In genomic region chr11:82872377-82873150, GRCh38 we compare ENCODE assay signal across 15 cellular contexts.
"Had no signal": no experiment of that assay in that cellular context is flagged by ENCODE, and none has a peak within 500 bp of the region (broad histone marks: within the 10 kb centered on the region; RNA-seq: fewer than 3 reads in every experiment).

No MANE protein-coding gene starts in this region.

- H3K36me3 ChIP-seq: thyroid gland, uterus had no signal

- H3K4me3 ChIP-seq: thyroid gland, uterus had no signal

- DNase-seq: activated CD4-positive, alpha-beta T cell treated with anti-CD3 and anti-CD28 coated beads, Interleukin-2, amount 10 ng/mL, durations not matched to agents 7 days and 5 days; activated naive CD4-positive, alpha-beta T cell treated with anti-CD3 and anti-CD28 coated beads, Interleukin-2, amount 50 U/mL, for 16 hours; cortex of kidney; effector CD8-positive, alpha-beta T cell; foreskin melanocyte; kidney glomerular epithelial cell; left ventricle myocardium superior; mesenchymal stem cell; stimulated activated CD4-positive, alpha-beta T cell treated with anti-CD3 and anti-CD28 coated beads, Interleukin-12 subunit alpha, Interleukin-12 subunit beta, amount 100 ng/mL, for 4 hours; stimulated activated CD4-positive, alpha-beta T cell treated with anti-CD3 and anti-CD28 coated beads, Interleukin-2, amount 100 ng/mL, for 24 hours; thyroid gland; uterus had no signal

- H3K9me3 ChIP-seq: thyroid gland, uterus had no signal

- H3K27me3 Mint-ChIP-seq: activated CD4-positive, alpha-beta T cell treated with anti-CD3 and anti-CD28 coated beads, Interleukin-2, amount 10 ng/mL, durations not matched to agents 7 days and 5 days; brain had no signal

- H3K27ac ChIP-seq: epithelial cell of prostate, thyroid gland, uterus had no signal

- H3K27ac Mint-ChIP-seq: activated CD4-positive, alpha-beta T cell treated with anti-CD3 and anti-CD28 coated beads, Interleukin-2, amount 10 ng/mL, durations not matched to agents 7 days and 5 days; stimulated activated effector memory CD8-positive, alpha-beta T cell treated with anti-CD3 and anti-CD28 coated beads, Interleukin-12 subunit alpha, Interleukin-12 subunit beta, amount 100 ng/mL, for 72 hours had no signal

- H3K36me3 Mint-ChIP-seq: stimulated activated effector memory CD8-positive, alpha-beta T cell treated with anti-CD3 and anti-CD28 coated beads, Interleukin-12 subunit alpha, Interleukin-12 subunit beta, amount 100 ng/mL, for 72 hours had no signal

- H3K9me3 Mint-ChIP-seq: stimulated activated effector memory CD8-positive, alpha-beta T cell treated with anti-CD3 and anti-CD28 coated beads, Interleukin-12 subunit alpha, Interleukin-12 subunit beta, amount 100 ng/mL, for 72 hours had no signal

- ATAC-seq: left ventricle myocardium superior; stimulated activated effector memory CD8-positive, alpha-beta T cell treated with anti-CD3 and anti-CD28 coated beads, Interleukin-12 subunit alpha, Interleukin-12 subunit beta, amount 100 ng/mL, for 72 hours had no signal

- H3K4me1 ChIP-seq: uterus had no signal

- H3K4me3 Mint-ChIP-seq: activated CD4-positive, alpha-beta T cell treated with anti-CD3 and anti-CD28 coated beads, Interleukin-2, amount 10 ng/mL, durations not matched to agents 7 days and 5 days; brain; stimulated activated effector memory CD8-positive, alpha-beta T cell treated with anti-CD3 and anti-CD28 coated beads, Interleukin-12 subunit alpha, Interleukin-12 subunit beta, amount 100 ng/mL, for 72 hours had no signal

- H3K27me3 ChIP-seq: thyroid gland, uterus had no signal
